8 cellular contexts compared by ENCODE assay signal in the genomic region with DNA sequence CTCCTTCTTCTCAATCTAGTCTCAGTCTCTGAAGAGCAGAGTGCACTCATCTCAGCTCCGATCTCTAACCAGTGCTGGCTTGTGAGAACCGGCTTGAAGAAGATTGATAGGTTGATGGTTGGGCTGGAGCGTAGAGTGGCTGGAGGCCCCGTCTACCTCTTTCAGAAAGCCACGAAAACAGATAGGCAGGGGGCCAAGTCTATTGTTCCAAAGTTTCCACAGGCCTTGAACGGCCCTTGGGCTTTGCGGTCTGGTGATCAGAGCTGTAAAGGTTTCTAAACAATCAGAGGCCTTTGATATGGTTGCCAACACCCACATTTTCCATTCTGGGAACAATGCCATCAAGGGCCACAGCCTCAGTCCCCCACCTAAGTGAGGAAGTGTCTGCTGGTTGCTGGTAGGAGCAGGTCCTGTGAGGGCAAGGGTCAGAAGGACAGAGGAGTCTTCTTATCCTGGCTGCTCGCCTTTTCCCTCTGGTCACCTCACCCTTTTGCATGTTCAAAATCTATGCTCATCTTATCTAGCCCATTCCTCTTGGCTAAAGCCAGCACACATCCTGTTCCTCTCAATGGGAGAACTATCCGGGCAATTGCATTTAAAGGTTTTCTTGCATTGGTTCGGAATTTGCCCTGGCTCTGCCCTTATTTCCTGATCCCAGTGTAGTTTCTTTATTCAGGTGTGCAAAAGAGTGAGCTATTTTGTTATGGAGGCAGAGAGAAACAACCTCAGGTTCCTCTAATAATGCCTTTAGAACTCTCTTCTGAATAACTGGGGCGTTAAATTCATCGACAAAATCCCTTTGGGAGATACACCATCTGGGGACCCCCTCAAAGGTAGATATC.
DNase-seq lines count a peak whose midpoint lies in the region; ATAC-seq, FAIRE-seq and TF ChIP-seq lines count a peak whose summit lies in the region.

No MANE protein-coding gene starts in this region.

- peak; percentile 88 for FAIRE-seq in A204.1 (lab: Jason Lieb, UNC)
- FAIRE-seq in HTR-8/SVneo (lab: Jason Lieb, UNC), result no peak

- peaks cover 7% of the 10 kb centered on the region for H3K27me3 Mint-ChIP-seq in activated naive CD8-positive, alpha-beta T cell treated with anti-CD3 and anti-CD28 coated beads, Interleukin-2, amount 50 U/mL, for 24 hours

- H3K4me3 Mint-ChIP-seq in activated naive CD8-positive, alpha-beta T cell treated with anti-CD3 and anti-CD28 coated beads, Interleukin-2, amount 50 U/mL, for 24 hours, result peak overlapping the region; percentile 91

- peak overlapping the region; percentile 99 for H3K27ac Mint-ChIP-seq in activated naive CD8-positive, alpha-beta T cell treated with anti-CD3 and anti-CD28 coated beads, Interleukin-2, amount 50 U/mL, for 24 hours

- peaks cover 77% of the 10 kb centered on the region for H3K4me1 Mint-ChIP-seq in activated naive CD8-positive, alpha-beta T cell treated with anti-CD3 and anti-CD28 coated beads, Interleukin-2, amount 50 U/mL, for 24 hours

- peaks cover 4% of the 10 kb centered on the region for H3K9me3 Mint-ChIP-seq in activated naive CD8-positive, alpha-beta T cell treated with anti-CD3 and anti-CD28 coated beads, Interleukin-2, amount 50 U/mL, for 24 hours

- H3K36me3 Mint-ChIP-seq in activated naive CD8-positive, alpha-beta T cell treated with anti-CD3 and anti-CD28 coated beads, Interleukin-2, amount 50 U/mL, for 24 hours (ENCODE audit: low read depth), result peaks cover 41% of the 10 kb centered on the region

- peak; percentile 80 for DNase-seq in activated naive CD8-positive, alpha-beta T cell treated with anti-CD3 and anti-CD28 coated beads, Interleukin-2, amount 50 U/mL, for 24 hours
- DNase-seq in kidney glomerular epithelial cell (lab: John Stamatoyannopoulos, UW) (peak; percentile 94), HTR-8/SVneo (ENCODE audit: insufficient read length, low spot score) (no peak)
- peak; percentile 44 to 74 (median 52) for DNase-seq in stimulated activated CD4-positive, alpha-beta T cell treated with anti-CD3 and anti-CD28 coated beads, TNF-alpha, amount 100 ng/mL, for 24 hours (ENCODE audit: low read depth in 3 of 3)

- ATAC-seq in GM19372 (IDR thresholded peaks at IDR 0.05; ENCODE audit: low read depth, unreplicated experiment) (peak; percentile 44), HG03469 (IDR thresholded peaks at IDR 0.05; ENCODE audit: unreplicated experiment) (peak; percentile 38), SK-N-SH treated with all-trans-retinoic acid at 6 μM for 48 hours (no peak; the same call in 2 of the 3 replicates)
- ATAC-seq in activated naive CD8-positive, alpha-beta T cell treated with anti-CD3 and anti-CD28 coated beads, Interleukin-2, amount 50 U/mL, for 24 hours, result peak; percentile 71

TF ChIP-seq in SK-N-SH treated with all-trans-retinoic acid at 6 μM for 48 hours, 23 proteins besides CTCF, POLR2A, EP300 and RAD21:
- TF ChIP-seq RARB (CRISPR knock-in tag; IDR thresholded peaks at IDR 0.05) (no peak), BACH2 (CRISPR knock-in tag; IDR thresholded peaks at IDR 0.05; ENCODE audit: borderline replicate concordance) (0 out of 2 replicates have a peak, but pooled peaks have one; percentile 39), ISL1 (CRISPR knock-in tag; IDR thresholded peaks at IDR 0.05) (peak; percentile 46; the same call in 1 of the 2 replicates), ZFP3 (CRISPR knock-in tag; IDR thresholded peaks at IDR 0.05) (peak; percentile 64)
- TF ChIP-seq, protein P1, sequence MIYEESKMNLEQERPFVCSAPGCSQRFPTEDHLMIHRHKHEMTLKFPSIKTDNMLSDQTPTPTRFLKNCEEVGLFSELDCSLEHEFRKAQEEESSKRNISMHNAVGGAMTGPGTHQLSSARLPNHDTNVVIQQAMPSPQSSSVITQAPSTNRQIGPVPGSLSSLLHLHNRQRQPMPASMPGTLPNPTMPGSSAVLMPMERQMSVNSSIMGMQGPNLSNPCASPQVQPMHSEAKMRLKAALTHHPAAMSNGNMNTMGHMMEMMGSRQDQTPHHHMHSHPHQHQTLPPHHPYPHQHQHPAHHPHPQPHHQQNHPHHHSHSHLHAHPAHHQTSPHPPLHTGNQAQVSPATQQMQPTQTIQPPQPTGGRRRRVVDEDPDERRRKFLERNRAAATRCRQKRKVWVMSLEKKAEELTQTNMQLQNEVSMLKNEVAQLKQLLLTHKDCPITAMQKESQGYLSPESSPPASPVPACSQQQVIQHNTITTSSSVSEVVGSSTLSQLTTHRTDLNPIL (CRISPR knock-in tag; IDR thresholded peaks at IDR 0.05; ENCODE audit: low read depth), result no peak
TF ChIP-seq in SK-N-SH treated with all-trans-retinoic acid at 6 μM for 48 hours: peak in this region for 3.
